8 cellular contexts compared by ENCODE assay signal in genomic region chr13:23375007-23375971, GRCh38. TPM values are rescaled to one million over a fixed set of nuclear protein-coding genes. Genes with fewer than 3 reads are reported as not detected.
DNase-seq lines count a peak whose midpoint lies in the region; ATAC-seq, FAIRE-seq and TF ChIP-seq lines count a peak whose summit lies in the region.

No MANE protein-coding gene starts in this region.

- peaks cover 72% of the 10 kb centered on the region for H3K4me1 Mint-ChIP-seq in activated CD4-positive, alpha-beta T cell treated with anti-CD3 and anti-CD28 coated beads, Interleukin-2, amount 10 ng/mL, durations not matched to agents 7 days and 5 days

- peaks cover 13% of the 10 kb centered on the region for H3K36me3 ChIP-seq in BE2C
- peaks cover 2 to 12% of the 10 kb centered on the region in 2 experiments; a peak in 3 of 5 replicates for H3K36me3 ChIP-seq in HepG2 (replicated peaks in 1 of 2; ENCODE audit: control insufficient read depth in 1 of 2, insufficient read depth in 2 of 2, low read length in 2 of 2)

- H3K9me3 Mint-ChIP-seq in activated CD4-positive, alpha-beta T cell treated with anti-CD3 and anti-CD28 coated beads, Interleukin-2, amount 10 ng/mL, durations not matched to agents 7 days and 5 days, result no peaks in the 10 kb centered on the region

- no peaks in the 10 kb centered on the region for H4K20me1 ChIP-seq in HepG2 (ENCODE audit: insufficient read depth, low read length)

- peak; percentile 41; the same call in 1 of the 2 replicates for TF ChIP-seq RAD21 in HepG2 (CRISPR knock-in tag; IDR thresholded peaks at IDR 0.05)

- FAIRE-seq in GM19239 (lab: Jason Lieb, UNC), result peak; percentile 79
- FAIRE-seq in HepG2 (lab: Jason Lieb, UNC), result no peak

- peak overlapping the region; percentile 66 for H3K4me3 ChIP-seq in BE2C (ENCODE audit: low read depth, low read length)
- peak overlapping the region; percentile 70 to 92 (median 89) for H3K4me3 ChIP-seq in HepG2 (replicated peaks in 1 of 3; ENCODE audit: insufficient read depth in 1 of 3, low read depth in 2 of 3, low read length in 3 of 3)

- no peak for TF ChIP-seq CTCF in BE2C (IDR thresholded peaks at IDR 0.05; ENCODE audit: low read depth, low read length)
- no peak for TF ChIP-seq CTCF in HepG2 (CRISPR knock-in tag; IDR thresholded peaks at IDR 0.05)

- H3K27me3 ChIP-seq in BE2C (no peaks in the 10 kb centered on the region), HepG2 (ENCODE audit: control insufficient read depth in 1 of 2, insufficient read depth in 2 of 2, low read length in 2 of 2) (peaks cover 0 to 12% of the 10 kb centered on the region in 2 experiments; a peak in 1 of 5 replicates)

- CTCF ChIA-PET in activated CD4-positive, alpha-beta T cell treated with anti-CD3 and anti-CD28 coated beads, Interleukin-2, amount 10 ng/mL, durations not matched to agents 7 days and 5 days (lab: Charles Lee), result interaction anchor here (0.9 kb wide), 1 partner anchor 9 kb away, joined by 3 read pairs; no protein-coding TSS in a partner anchor
- CTCF ChIA-PET in HepG2 (lab: Yijun Ruan, JAX; ENCODE audit: low intra/inter-chr PET ratio, low total read pairs), result no interaction called here

- H3K4me1 ChIP-seq in BE2C (no peaks in the 10 kb centered on the region), HepG2 (ENCODE audit: insufficient read depth, low read length) (peaks cover 32% of the 10 kb centered on the region)

- 5% methylated on average over 3 of the region's 116 CpGs for WGBS in HepG2 (ENCODE audit: low lambda C conversion rate)

- peaks cover 6% of the 10 kb centered on the region for H3K79me2 ChIP-seq in HepG2 (ENCODE audit: insufficient read depth, low read length)

- TF ChIP-seq POLR2A in HepG2 (IDR thresholded peaks at IDR 0.05; ENCODE audit: insufficient read depth in 1 of 2, low read depth in 2 of 2, low read length in 2 of 2), result peak; percentile 55 to 75; a peak in 3 of 4 replicates

- no TSS peak for BruUV-seq in HepG2 (replicated peaks; lab: Mats Ljungman, UMichigan)

- peak overlapping the region; percentile 80 for H3K27ac Mint-ChIP-seq in activated CD4-positive, alpha-beta T cell treated with anti-CD3 and anti-CD28 coated beads, Interleukin-2, amount 10 ng/mL, durations not matched to agents 7 days and 5 days

- H3K4me2 ChIP-seq in HepG2 (ENCODE audit: low read depth, low read length), result peak overlapping the region; percentile 100

- TF ChIP-seq EP300 in HepG2 (IDR thresholded peaks at IDR 0.05; ENCODE audit: low read depth in 2 of 2, low read length in 2 of 2), result no peak
- TF ChIP-seq EP300 in HepG2 (CRISPR knock-in tag; IDR thresholded peaks at IDR 0.05; ENCODE audit: borderline replicate concordance), result no peak

- ATAC-seq in HG03442 (IDR thresholded peaks at IDR 0.05; ENCODE audit: unreplicated experiment) (peak; percentile 81), HepG2 (peak; percentile 97)

- H3K9me3 ChIP-seq in BE2C (no peaks in the 10 kb centered on the region), HepG2 (ENCODE audit: low read length) (no peaks in the 10 kb centered on the region)

- no peaks in the 10 kb centered on the region for H3K27me3 Mint-ChIP-seq in activated CD4-positive, alpha-beta T cell treated with anti-CD3 and anti-CD28 coated beads, Interleukin-2, amount 10 ng/mL, durations not matched to agents 7 days and 5 days

- POLR2A ChIA-PET in activated CD4-positive, alpha-beta T cell treated with anti-CD3 and anti-CD28 coated beads, Interleukin-2, amount 10 ng/mL, durations not matched to agents 7 days and 5 days (lab: Charles Lee), result no interaction called here
- POLR2A ChIA-PET in HepG2 (lab: Yijun Ruan, JAX), result no interaction called here

- peak; percentile 99 for DNase-seq in BE2C
- peak; percentile 84 for DNase-seq in GM19239 (ENCODE audit: insufficient read length, low spot score)
- peak; percentile 85 for DNase-seq in NCI-H524 treated with DMSO at 0.1 percent for 48 hours (lab: John Stamatoyannopoulos, UW)
- DNase-seq in activated CD4-positive, alpha-beta T cell treated with anti-CD3 and anti-CD28 coated beads, Interleukin-2, amount 10 ng/mL, durations not matched to agents 7 days and 5 days, result peak; percentile 95
- peak; percentile 89 for DNase-seq in dedifferentiated amniotic fluid mesenchymal stem cell (ENCODE audit: extremely low spot score)
- peak; percentile 78 for DNase-seq in HepG2 (ENCODE audit: low spot score)
- peak; percentile 97 to 99 for DNase-seq in stimulated activated CD4-positive, alpha-beta T cell treated with anti-CD3 and anti-CD28 coated beads, Interleukin-2, amount 100 ng/mL, for 48 hours

- peak overlapping the region; percentile 55 for H3K27ac ChIP-seq in HepG2 (ENCODE audit: extremely low read length, insufficient read depth, low read length)

- H3K9ac ChIP-seq in HepG2 (ENCODE audit: insufficient read depth, low read depth, low read length), result peak overlapping the region; percentile 73

- intact Hi-C loops in HepG2 (cut with micrococcal nuclease; ENCODE audit: unreplicated experiment), result no loop called here

- H3K4me3 Mint-ChIP-seq in activated CD4-positive, alpha-beta T cell treated with anti-CD3 and anti-CD28 coated beads, Interleukin-2, amount 10 ng/mL, durations not matched to agents 7 days and 5 days, result peak overlapping the region; percentile 71

- in situ Hi-C loops in HepG2 (cut with HindIII; ENCODE audit: extremely low pct_ligation_motif_present, low pct_unique_long_range_greater_than_20kb), result no loop called here

- peaks cover 30% of the 10 kb centered on the region for H3K36me3 Mint-ChIP-seq in activated CD4-positive, alpha-beta T cell treated with anti-CD3 and anti-CD28 coated beads, Interleukin-2, amount 10 ng/mL, durations not matched to agents 7 days and 5 days (ENCODE audit: low read depth)

- H2AFZ ChIP-seq in HepG2 (ENCODE audit: low read length), result peak overlapping the region; percentile 99

TF ChIP-seq in HepG2, 621 proteins besides CTCF, POLR2A, EP300 and RAD21 (continues in another document):
- TF ChIP-seq RARG (CRISPR knock-in tag; IDR thresholded peaks at IDR 0.05; ENCODE audit: low read depth) (no peak), ZNF557 (CRISPR knock-in tag; IDR thresholded peaks at IDR 0.05) (no peak), ZNF512 (CRISPR knock-in tag; IDR thresholded peaks at IDR 0.05) (no peak)
- TF ChIP-seq, protein P1, sequence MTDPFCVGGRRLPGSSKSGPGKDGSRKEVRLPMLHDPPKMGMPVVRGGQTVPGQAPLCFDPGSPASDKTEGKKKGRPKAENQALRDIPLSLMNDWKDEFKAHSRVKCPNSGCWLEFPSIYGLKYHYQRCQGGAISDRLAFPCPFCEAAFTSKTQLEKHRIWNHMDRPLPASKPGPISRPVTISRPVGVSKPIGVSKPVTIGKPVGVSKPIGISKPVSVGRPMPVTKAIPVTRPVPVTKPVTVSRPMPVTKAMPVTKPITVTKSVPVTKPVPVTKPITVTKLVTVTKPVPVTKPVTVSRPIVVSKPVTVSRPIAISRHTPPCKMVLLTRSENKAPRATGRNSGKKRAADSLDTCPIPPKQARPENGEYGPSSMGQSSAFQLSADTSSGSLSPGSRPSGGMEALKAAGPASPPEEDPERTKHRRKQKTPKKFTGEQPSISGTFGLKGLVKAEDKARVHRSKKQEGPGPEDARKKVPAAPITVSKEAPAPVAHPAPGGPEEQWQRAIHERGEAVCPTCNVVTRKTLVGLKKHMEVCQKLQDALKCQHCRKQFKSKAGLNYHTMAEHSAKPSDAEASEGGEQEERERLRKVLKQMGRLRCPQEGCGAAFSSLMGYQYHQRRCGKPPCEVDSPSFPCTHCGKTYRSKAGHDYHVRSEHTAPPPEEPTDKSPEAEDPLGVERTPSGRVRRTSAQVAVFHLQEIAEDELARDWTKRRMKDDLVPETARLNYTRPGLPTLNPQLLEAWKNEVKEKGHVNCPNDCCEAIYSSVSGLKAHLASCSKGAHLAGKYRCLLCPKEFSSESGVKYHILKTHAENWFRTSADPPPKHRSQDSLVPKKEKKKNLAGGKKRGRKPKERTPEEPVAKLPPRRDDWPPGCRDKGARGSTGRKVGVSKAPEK (CRISPR knock-in tag; IDR thresholded peaks at IDR 0.05; ENCODE audit: borderline replicate concordance), result no peak

RNA-seq across cellular contexts. Expression of gene SACS, which starts 58.2 kb away (rescaled TPM):
- 11.4 TPM for polyA plus RNA-seq in BE2C (2012; ENCODE audit: insufficient read depth, insufficient read length, low read depth)
- 10 to 100 TPM; 24.4 to 25.3 TPM for total RNA-seq in activated CD4-positive, alpha-beta T cell treated with anti-CD3 and anti-CD28 coated beads, Interleukin-2, amount 10 ng/mL, durations not matched to agents 7 days and 5 days
- total RNA-seq in HepG2 (2016; rRNA removed; fragmentation: Illumina TruSeq; extraction: Trizol), result 15.7 and 29.4 TPM in 2 replicates
- total RNA-seq in HepG2 (2016; cell fraction: cytosol; rRNA removed; fragmentation: Illumina TruSeq; extraction: Trizol; ENCODE audit: low read depth), result 2.6 and 3.4 TPM in 2 replicates
- total RNA-seq in HepG2 (2016; cell fraction: insoluble cytoplasmic fraction; rRNA removed; fragmentation: Illumina TruSeq; extraction: Trizol), result 15.1 and 26.7 TPM in 2 replicates
- 6.4 and 6.9 TPM in 2 replicates for total RNA-seq in HepG2 (2016; cell fraction: membrane; rRNA removed; fragmentation: Illumina TruSeq; extraction: Trizol)
- 20.0 and 21.3 TPM in 2 replicates for total RNA-seq in HepG2 (2016; cell fraction: nucleus; rRNA removed; fragmentation: Illumina TruSeq; extraction: Trizol)
- 3.9 and 4.0 TPM in 2 replicates for polyA plus RNA-seq in HepG2 (2011; rRNA removed)
- polyA plus RNA-seq in HepG2 (2011; cell fraction: cytosol; rRNA removed), result 2.5 and 3.4 TPM in 2 replicates
- 4.7 and 12.2 TPM in 2 replicates for polyA plus RNA-seq in HepG2 (2011; cell fraction: nucleus; rRNA removed)
- 4.4 and 5.4 TPM in 2 replicates for polyA plus RNA-seq in HepG2 (2012)
- polyA plus RNA-seq in HepG2 (2016; cell fraction: cytosol; fragmentation: Illumina TruSeq; extraction: Trizol; ENCODE audit: low read depth), result 0.59 and 0.63 TPM in 2 replicates
- polyA plus RNA-seq in HepG2 (2016; cell fraction: insoluble cytoplasmic fraction; fragmentation: Illumina TruSeq; extraction: Trizol; ENCODE audit: low read depth), result 9.0 and 9.7 TPM in 2 replicates
- 1.2 and 1.7 TPM in 2 replicates for polyA plus RNA-seq in HepG2 (2016; cell fraction: membrane; fragmentation: Illumina TruSeq; extraction: Trizol; ENCODE audit: low read depth)
- 16.0 and 17.1 TPM in 2 replicates for polyA plus RNA-seq in HepG2 (2016; cell fraction: nucleus; fragmentation: Illumina TruSeq; extraction: Trizol; ENCODE audit: insufficient read depth, low read depth)
- polyA minus RNA-seq in HepG2 (2011; rRNA and poly(A)+ RNA removed; ENCODE audit: low replicate concordance), result 48.4 and 93.6 TPM in 2 replicates
- polyA minus RNA-seq in HepG2 (2011; cell fraction: cytosol; rRNA and poly(A)+ RNA removed), result 11.8 and 12.8 TPM in 2 replicates
- 38.5 and 41.0 TPM in 2 replicates for polyA minus RNA-seq in HepG2 (2011; cell fraction: nucleus; rRNA and poly(A)+ RNA removed)

Comparison
In these comparisons a context has a peak if more than half of its experiments do, and no peak if none do; other contexts are left out.
1. Peak in every context shown above with its lines: DNase-seq, ATAC-seq, H3K4me3 ChIP-seq and H3K27ac ChIP-seq.